ENCODE assay signal across 1 cellular context in genomic region chr17:16025202-16025601, GRCh38.
TF ChIP-seq lines count a peak whose summit lies in the region.

No MANE protein-coding gene starts in this region.

TF ChIP-seq in A549, 52 proteins besides CTCF, POLR2A, EP300 and RAD21:
- TF ChIP-seq HEYL (CRISPR knock-in tag; IDR thresholded peaks at IDR 0.05) (no peak), POLR2AphosphoS2 (conservative IDR thresholded peaks at IDR 0.05; ENCODE audit: low read length) (peak; percentile 63; the same call in 1 of the 2 replicates)
